Comparison of ENCODE assay signal across 8 cellular contexts in the genomic region with DNA sequence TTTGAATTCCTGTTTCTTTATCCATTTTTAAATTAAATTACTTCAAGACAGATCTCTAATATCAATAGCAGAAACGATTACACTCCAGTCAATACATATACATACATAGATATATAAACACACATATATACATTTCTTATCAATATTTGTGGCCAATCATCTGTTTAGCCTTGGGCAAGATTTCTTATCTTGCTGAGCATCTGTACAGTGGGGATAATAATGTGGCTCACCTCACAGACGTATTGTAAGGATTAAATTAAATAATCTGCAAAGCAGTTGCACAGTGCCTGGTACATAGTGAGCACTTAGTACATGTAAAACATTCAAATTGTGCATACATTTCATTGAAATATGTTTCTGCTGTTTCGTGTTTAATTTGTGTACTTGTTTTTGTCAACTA. TPM values are rescaled to one million over a fixed set of nuclear protein-coding genes. Genes with fewer than 3 reads are reported as not detected.
"Had no signal": no experiment of that assay in that cellular context is flagged by ENCODE, and none has a peak within 500 bp of the region (broad histone marks: within the 10 kb centered on the region; RNA-seq: fewer than 3 reads in every experiment).

No MANE protein-coding gene starts in this region.

- DNase-seq: IMR-90, KBM-7 had no signal

- H3K27me3 Mint-ChIP-seq: IgD-negative memory B cell had no signal

- ATAC-seq: HepG2, K562 had no signal

- H3K27ac Mint-ChIP-seq: IgD-negative memory B cell had no signal

- H3K4me3 ChIP-seq: K562 had no signal

- H3K36me3 Mint-ChIP-seq: IgD-negative memory B cell had no signal

- H3K27ac ChIP-seq: HL-60 had no signal

- H3K4me1 Mint-ChIP-seq: IgD-negative memory B cell had no signal

- H3K4me3 Mint-ChIP-seq: IgD-negative memory B cell had no signal

RNA-seq across cellular contexts. Expression of gene CACNB2, which starts 17.5 kb away (rescaled TPM):
- total RNA-seq: HepG2, HT-29, HT1080, K562 had no signal
- polyA plus RNA-seq: HepG2 had no signal
